ENCODE assay signal across 14 cellular contexts in genomic region chr2:212254331-212254730, GRCh38.
"Had no signal": no experiment of that assay in that cellular context is flagged by ENCODE, and none has a peak within 500 bp of the region (broad histone marks: within the 10 kb centered on the region; RNA-seq: fewer than 3 reads in every experiment).

No MANE protein-coding gene starts in this region.

- H3K36me3 ChIP-seq: brain microvascular endothelial cell, pancreas, stomach, thoracic aorta had no signal

- H3K4me3 ChIP-seq: pancreas, stomach, thoracic aorta had no signal

- H3K27me3 ChIP-seq: brain microvascular endothelial cell, pancreas, stomach had no signal

- H3K36me3 Mint-ChIP-seq: activated CD4-positive, alpha-beta memory T cell treated with anti-CD3 and anti-CD28 coated beads for 36 hours; activated naive CD8-positive, alpha-beta T cell had no signal

- H3K9me3 ChIP-seq: pancreas, stomach, thoracic aorta had no signal

- H3K27me3 Mint-ChIP-seq: activated CD4-positive, alpha-beta memory T cell treated with anti-CD3 and anti-CD28 coated beads for 36 hours; activated naive CD8-positive, alpha-beta T cell had no signal

- H3K27ac ChIP-seq: brain microvascular endothelial cell, pancreas, stomach, thoracic aorta had no signal

- H3K4me1 ChIP-seq: pancreas, stomach had no signal

- H3K9me3 Mint-ChIP-seq: activated CD4-positive, alpha-beta memory T cell treated with anti-CD3 and anti-CD28 coated beads for 36 hours; activated T-cell treated with anti-CD3 and anti-CD28 coated beads, Interleukin-2, amount 50 U/mL, for 4 hours; neural crest cell had no signal

- ATAC-seq: activated T-cell treated with anti-CD3 and anti-CD28 coated beads, Interleukin-2, amount 50 U/mL, for 4 hours; left lobe of liver; pancreas had no signal

- H3K4me3 Mint-ChIP-seq: activated CD4-positive, alpha-beta memory T cell treated with anti-CD3 and anti-CD28 coated beads for 36 hours; activated naive CD8-positive, alpha-beta T cell; activated T-cell treated with anti-CD3 and anti-CD28 coated beads, Interleukin-2, amount 50 U/mL, for 4 hours; neural crest cell had no signal

- H3K27ac Mint-ChIP-seq: activated CD4-positive, alpha-beta memory T cell treated with anti-CD3 and anti-CD28 coated beads for 36 hours; activated naive CD8-positive, alpha-beta T cell had no signal

- H3K4me1 Mint-ChIP-seq: neural crest cell had no signal

- DNase-seq: activated CD4-positive, alpha-beta memory T cell treated with anti-CD3 and anti-CD28 coated beads for 36 hours; activated CD4-positive, alpha-beta T cell treated with anti-CD3 and anti-CD28 coated beads for 1 hour; activated gamma-delta T cell; activated T-cell treated with anti-CD3 and anti-CD28 coated beads, Interleukin-2, amount 50 U/mL, for 4 hours; brain microvascular endothelial cell; cerebellar nuclear complex; dermis blood vessel endothelial cell; pancreas; stimulated activated CD4-positive, alpha-beta T cell treated with anti-CD3 and anti-CD28 coated beads, Interleukin-4, amount 100 ng/mL, for 4 hours; stomach had no signal
